ENCODE assay signal across 21 cellular contexts in the genomic region with DNA sequence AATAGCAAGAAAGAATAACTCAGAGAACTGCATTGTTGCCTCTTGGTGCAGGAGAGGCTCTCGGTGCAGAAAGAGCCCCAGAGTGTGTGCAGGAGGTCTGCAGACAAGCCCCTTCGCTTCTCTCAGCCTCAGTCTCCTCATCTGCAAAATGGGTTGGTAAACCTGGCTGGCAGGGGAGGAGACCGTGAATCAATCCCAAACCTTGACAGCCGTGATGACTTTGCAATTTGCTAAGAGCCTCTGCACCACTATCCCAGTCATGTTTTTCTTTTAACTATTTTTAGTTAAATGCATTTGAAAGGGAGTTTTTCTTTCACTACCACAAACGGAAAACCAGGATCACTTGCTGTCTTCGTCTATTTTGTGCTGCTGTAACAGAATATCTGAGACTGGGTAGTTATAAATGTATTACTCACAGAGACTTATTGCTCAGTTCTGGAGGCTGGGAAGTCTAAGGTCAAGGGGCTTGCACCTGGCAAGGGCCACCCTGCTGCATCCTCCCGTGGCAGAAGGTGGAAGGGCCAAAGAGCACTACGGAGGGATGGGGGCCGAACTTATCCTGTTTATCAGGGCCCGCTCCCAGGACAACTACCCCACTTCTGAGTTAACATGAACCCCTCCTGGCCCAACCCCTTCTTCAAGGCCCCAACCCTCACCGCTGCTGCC. TPM values are rescaled to one million over a fixed set of nuclear protein-coding genes. Genes with fewer than 3 reads are reported as not detected.
DNase-seq lines count a peak whose midpoint lies in the region; ATAC-seq, FAIRE-seq and TF ChIP-seq lines count a peak whose summit lies in the region.
"Had no signal": no experiment of that assay in that cellular context is flagged by ENCODE, and none has a peak within 500 bp of the region (broad histone marks: within the 10 kb centered on the region; RNA-seq: fewer than 3 reads in every experiment).

No MANE protein-coding gene starts in this region.

- no peak overlapping the region for H3K4me2 ChIP-seq in HepG2 (ENCODE audit: low read depth, low read length)
- H3K4me2 ChIP-seq in H1 (ENCODE audit: insufficient read depth in 1 of 2, low read depth in 2 of 2, low read length in 2 of 2): no peak overlapping the region
- no peak overlapping the region for H3K4me2 ChIP-seq in trophoblast cell (ENCODE audit: low read length)

- peaks cover 14% of the 10 kb centered on the region for H3K4me1 ChIP-seq in HepG2 (ENCODE audit: insufficient read depth, low read length)
- H3K4me1 ChIP-seq in right lobe of liver: peaks cover 0 to 3% (median 0%) of the 10 kb centered on the region in 4 donors
- peaks cover 0 to 3% (median 1%) of the 10 kb centered on the region in 4 experiments; a peak in 2 of 7 replicates for H3K4me1 ChIP-seq in H1 (replicated peaks in 1 of 4; ENCODE audit: control insufficient read depth in 3 of 4, insufficient read depth in 4 of 4, low read length in 3 of 4)
- no peaks in the 10 kb centered on the region for H3K4me1 ChIP-seq in trophoblast cell (ENCODE audit: control insufficient read depth in 1 of 2, insufficient read depth in 2 of 2, low read length in 2 of 2)
- H3K4me1 ChIP-seq: foreskin keratinocyte had no signal

- WGBS in HepG2 (ENCODE audit: low lambda C conversion rate): 89% methylated on average over 11 of the region's 11 CpGs
- 62% methylated on average over 6 of the region's 11 CpGs for WGBS in right lobe of liver (ENCODE audit: insufficient coverage, low coverage, low lambda C conversion rate, missing lambda C conversion rate)
- 85% methylated on average over 11 of the region's 11 CpGs; no CpG with 5 or more reads in 1 of the 2 experiments for WGBS in H1 (ENCODE audit: extremely low coverage in 1 of 2, insufficient coverage in 1 of 2, insufficient read length in 1 of 2, insufficient replicate concordance in 2 of 2, low coverage in 1 of 2, low lambda C conversion rate in 2 of 2, missing lambda C conversion rate in 1 of 2), 2 experiments
- WGBS in trophoblast cell (ENCODE audit: extremely low coverage, insufficient coverage, insufficient read length): no CpG with 5 or more reads among the region's 11 CpGs

- H2AFZ ChIP-seq in HepG2 (ENCODE audit: low read length) (no peak overlapping the region), H1 (ENCODE audit: low read length) (no peak overlapping the region), trophoblast cell (ENCODE audit: insufficient read depth, low read length, poor library complexity) (no peak overlapping the region)

- H3K14ac ChIP-seq in H1 (ENCODE audit: insufficient read length): no peak overlapping the region
- no peak overlapping the region for H3K14ac ChIP-seq in trophoblast cell (ENCODE audit: low read length)

- DNase-seq in HepG2 (ENCODE audit: low spot score) (no peak), right lobe of liver (no peak), NAMALWA (ENCODE audit: low spot score) (peak; percentile 38), H1 (ENCODE audit: low read depth in 1 of 2, low spot score in 2 of 2) (no peak), erythroblast (lab: John Stamatoyannopoulos, UW) (no peak), left ventricle myocardium superior (no peak), trophoblast cell (no peak), OCI-M2 (lab: John Stamatoyannopoulos, UW; ENCODE audit: unreplicated experiment) (no peak)
- DNase-seq: activated CD4-positive, CD25-positive, alpha-beta regulatory T cell treated with anti-CD3 and anti-CD28 coated beads, Interleukin-2, amount 50 U/mL, for 72 hours; activated gamma-delta T cell treated with Interleukin-2 at 50 U/mL for 16 hours; foreskin keratinocyte; GDM1; stimulated activated CD4-positive, alpha-beta T cell treated with anti-CD3 and anti-CD28 coated beads, Interleukin-15, amount 100 ng/mL, for 24 hours; stomach; T-helper 17 cell had no signal

- H3K36me3 ChIP-seq in HepG2 (replicated peaks in 1 of 2; ENCODE audit: control insufficient read depth in 1 of 2, insufficient read depth in 2 of 2, low read length in 2 of 2) (peaks cover 0 to 5% of the 10 kb centered on the region in 2 experiments; a peak in 2 of 5 replicates), right lobe of liver (no peaks in the 10 kb centered on the region), H1 (ENCODE audit: control insufficient read depth in 2 of 4, insufficient read depth in 4 of 4, low read length in 3 of 4) (no peaks in the 10 kb centered on the region), trophoblast cell (ENCODE audit: control insufficient read depth in 1 of 2, insufficient read depth in 2 of 2, low read length in 2 of 2) (no peaks in the 10 kb centered on the region)
- H3K36me3 ChIP-seq: stomach had no signal

- no peak overlapping the region for H3K4ac ChIP-seq in H1 (replicated peaks; ENCODE audit: insufficient read length, low read depth, low read length)
- no peak overlapping the region for H3K4ac ChIP-seq in trophoblast cell (ENCODE audit: low read depth, low read length)

- no peaks in the 10 kb centered on the region for H3K27me3 ChIP-seq in HepG2 (ENCODE audit: control insufficient read depth in 1 of 2, insufficient read depth in 2 of 2, low read length in 2 of 2)
- H3K27me3 ChIP-seq in right lobe of liver: no peaks in the 10 kb centered on the region
- no peaks in the 10 kb centered on the region for H3K27me3 ChIP-seq in H1 (replicated peaks in 1 of 4; ENCODE audit: control insufficient read depth in 3 of 4, extremely low read depth in 1 of 4, insufficient read depth in 3 of 4, low read length in 3 of 4)
- H3K27me3 ChIP-seq in trophoblast cell (ENCODE audit: insufficient read depth, low read length): no peaks in the 10 kb centered on the region
- H3K27me3 ChIP-seq: stomach had no signal

- TF ChIP-seq POLR2A in HepG2 (IDR thresholded peaks at IDR 0.05; ENCODE audit: insufficient read depth in 1 of 2, low read depth in 2 of 2, low read length in 2 of 2) (no peak), right lobe of liver (IDR thresholded peaks at IDR 0.05) (no peak), H1 (IDR thresholded peaks at IDR 0.05; ENCODE audit: control extremely low read depth in 1 of 2, low read depth in 2 of 2, low read length in 2 of 2) (no peak), erythroblast (IDR thresholded peaks at IDR 0.05; ENCODE audit: low read length) (no peak)

- ATAC-seq in HepG2 (no peak), right lobe of liver (no peak), left ventricle myocardium superior (no peak)
- ATAC-seq: foreskin keratinocyte, Right ventricle myocardium inferior had no signal

- no peak overlapping the region for H4K5ac ChIP-seq in H1 (ENCODE audit: insufficient read length, low read depth, low read length)

- H3K79me2 ChIP-seq in HepG2 (ENCODE audit: insufficient read depth, low read length) (no peaks in the 10 kb centered on the region), H1 (ENCODE audit: control insufficient read depth in 1 of 2, insufficient read depth in 2 of 2, low read length in 2 of 2) (no peaks in the 10 kb centered on the region), trophoblast cell (ENCODE audit: control insufficient read depth, insufficient read depth, low read length, poor library complexity) (no peaks in the 10 kb centered on the region)

- no peak overlapping the region for H2BK15ac ChIP-seq in H1 (ENCODE audit: low read length)

- H2BK20ac ChIP-seq in H1 (ENCODE audit: low read length): no peak overlapping the region

- H3K23me2 ChIP-seq in H1 (ENCODE audit: low read depth, low read length): no peaks in the 10 kb centered on the region

- TF ChIP-seq CTCF in HepG2 (CRISPR knock-in tag; IDR thresholded peaks at IDR 0.05): no peak
- no peak for TF ChIP-seq CTCF in right lobe of liver (IDR thresholded peaks at IDR 0.05)
- TF ChIP-seq CTCF in H1 (IDR thresholded peaks at IDR 0.05; ENCODE audit: control extremely low read depth in 1 of 3, insufficient read depth in 1 of 3, low read depth in 1 of 3, low read length in 3 of 3): no peak

- in situ Hi-C loops in HepG2 (cut with HindIII; ENCODE audit: extremely low pct_ligation_motif_present, low pct_unique_long_range_greater_than_20kb): no loop called here

- intact Hi-C loops in HepG2 (cut with micrococcal nuclease; ENCODE audit: unreplicated experiment) (no loop called here), right lobe of liver (cut with DNase I) (no loop called here), left ventricle myocardium superior (cut with micrococcal nuclease) (no loop called here)

- H3K18ac ChIP-seq in H1 (ENCODE audit: extremely low read depth, low read length): no peak overlapping the region
- H3K18ac ChIP-seq in trophoblast cell (ENCODE audit: low read length): no peak overlapping the region

- TF ChIP-seq EP300 in HepG2 (IDR thresholded peaks at IDR 0.05; ENCODE audit: low read depth in 2 of 2, low read length in 2 of 2): no peak
- TF ChIP-seq EP300 in HepG2 (CRISPR knock-in tag; IDR thresholded peaks at IDR 0.05; ENCODE audit: borderline replicate concordance): no peak
- no peak for TF ChIP-seq EP300 in H1 (IDR thresholded peaks at IDR 0.05; ENCODE audit: borderline replicate concordance in 1 of 2, low read depth in 2 of 2, low read length in 2 of 2)

- peaks cover 4% of the 10 kb centered on the region; the same call in 1 of the 2 replicates for H4K20me1 ChIP-seq in HepG2 (ENCODE audit: insufficient read depth, low read length)
- H4K20me1 ChIP-seq in H1 (replicated peaks in 1 of 2; ENCODE audit: control insufficient read depth in 1 of 2, insufficient read depth in 2 of 2, low read length in 2 of 2): no peaks in the 10 kb centered on the region

- no peak overlapping the region for H4K8ac ChIP-seq in H1 (ENCODE audit: extremely low read depth, insufficient read depth, low read length)
- no peak overlapping the region for H4K8ac ChIP-seq in trophoblast cell (ENCODE audit: low read depth, low read length)

- H4K12ac ChIP-seq in trophoblast cell (ENCODE audit: low read depth, low read length): no peak overlapping the region

- no peak overlapping the region for H2BK5ac ChIP-seq in H1 (ENCODE audit: low read depth, low read length)
- no peak overlapping the region for H2BK5ac ChIP-seq in trophoblast cell (ENCODE audit: low read depth, low read length, poor library complexity)

- H3K27ac ChIP-seq in HepG2 (ENCODE audit: extremely low read length, insufficient read depth, low read length) (no peak overlapping the region), right lobe of liver (no peak overlapping the region), H1 (ENCODE audit: low read depth, low read length) (no peak overlapping the region), trophoblast cell (ENCODE audit: low read depth, low read length) (no peak overlapping the region)
- H3K27ac ChIP-seq: foreskin keratinocyte, stomach had no signal

- H3K79me1 ChIP-seq in H1 (ENCODE audit: low read depth, low read length): no peaks in the 10 kb centered on the region
- H3K79me1 ChIP-seq in trophoblast cell (ENCODE audit: low read length): no peaks in the 10 kb centered on the region

- TF ChIP-seq RAD21 in HepG2 (CRISPR knock-in tag; IDR thresholded peaks at IDR 0.05) (no peak), H1 (IDR thresholded peaks at IDR 0.05 in 1 of 2, conservative IDR thresholded peaks at IDR 0.05 in 1 of 2; ENCODE audit: low read depth in 2 of 2, low read length in 2 of 2) (no peak)

- CTCF ChIA-PET in HepG2 (lab: Yijun Ruan, JAX; ENCODE audit: low intra/inter-chr PET ratio, low total read pairs): no interaction called here
- CTCF ChIA-PET in H1 (lab: Charles Lee; ENCODE audit: partially characterized antibody): interaction anchor here (0.8 to 0.9 kb wide), 3 partner anchors 25 to 271 kb away, joined by 3 read pairs; no protein-coding TSS in a partner anchor

- POLR2A ChIA-PET in HepG2 (lab: Yijun Ruan, JAX): no interaction called here
- POLR2A ChIA-PET in H1 (lab: Charles Lee; ENCODE audit: partially characterized antibody): no interaction called here

- BruUV-seq in HepG2 (replicated peaks; lab: Mats Ljungman, UMichigan): no TSS peak

- H3K56ac ChIP-seq in H1 (replicated peaks; ENCODE audit: insufficient read length, low read depth, low read length): no peak overlapping the region

- H3K23ac ChIP-seq in H1 (ENCODE audit: insufficient read length) (no peak overlapping the region), trophoblast cell (ENCODE audit: low read length) (no peak overlapping the region)

- H3K9me3 ChIP-seq in HepG2 (ENCODE audit: low read length) (no peaks in the 10 kb centered on the region), right lobe of liver (no peaks in the 10 kb centered on the region), H1 (ENCODE audit: insufficient read depth in 2 of 2, low read depth in 1 of 2, low read length in 1 of 2) (no peaks in the 10 kb centered on the region), trophoblast cell (ENCODE audit: insufficient read depth, low read depth, low read length) (no peaks in the 10 kb centered on the region)
- H3K9me3 ChIP-seq: stomach had no signal

- H2BK12ac ChIP-seq in H1 (ENCODE audit: low read depth, low read length) (no peak overlapping the region), trophoblast cell (ENCODE audit: low read length) (no peak overlapping the region)

- H3K4me3 ChIP-seq in HepG2 (replicated peaks in 1 of 3; ENCODE audit: insufficient read depth in 1 of 3, low read depth in 2 of 3, low read length in 3 of 3) (no peak overlapping the region), right lobe of liver (no peak overlapping the region), H1 (ENCODE audit: extremely low read depth in 1 of 4, insufficient read depth in 2 of 4, low read depth in 3 of 4, low read length in 4 of 4) (no peak overlapping the region), trophoblast cell (ENCODE audit: low read depth, low read length) (no peak overlapping the region)
- H3K4me3 ChIP-seq: lung, stomach had no signal

- H4K91ac ChIP-seq in H1 (replicated peaks; ENCODE audit: insufficient read length, low read length) (no peak overlapping the region), trophoblast cell (ENCODE audit: low read depth, low read length) (no peak overlapping the region)

- H2BK120ac ChIP-seq in H1 (replicated peaks; ENCODE audit: low read depth, low read length) (no peak overlapping the region), trophoblast cell (ENCODE audit: insufficient read depth, low read length, poor library complexity) (no peak overlapping the region)

- FAIRE-seq in HepG2 (lab: Jason Lieb, UNC) (no peak), H1 (lab: Jason Lieb, UNC) (no peak)
- FAIRE-seq: astrocyte, colon, endothelial cell of umbilical vein, urothelium cell line had no signal

- no peak overlapping the region for H3K9ac ChIP-seq in HepG2 (ENCODE audit: insufficient read depth, low read depth, low read length)
- H3K9ac ChIP-seq in H1 (replicated peaks in 1 of 4; ENCODE audit: extremely low read depth in 1 of 4, low read depth in 3 of 4, low read length in 3 of 4): no peak overlapping the region
- H3K9ac ChIP-seq in trophoblast cell (ENCODE audit: low read length): no peak overlapping the region

- H2AK5ac ChIP-seq in H1 (ENCODE audit: low read depth, low read length): no peak overlapping the region
- no peak overlapping the region for H2AK5ac ChIP-seq in trophoblast cell (ENCODE audit: low read length)

RNA-seq across cellular contexts. Expression of a gene that starts 14.2 kb away (rescaled TPM):
- total RNA-seq in HepG2 (2016; rRNA removed; fragmentation: Illumina TruSeq; extraction: Trizol) (17.4 and 24.2 TPM in 2 replicates), right lobe of liver (10 to 100 TPM; 32.1 to 61.3 (median 48.9) TPM), left ventricle myocardium superior (95.1 TPM)
- total RNA-seq in HepG2 (2016; cell fraction: cytosol; rRNA removed; fragmentation: Illumina TruSeq; extraction: Trizol; ENCODE audit: low read depth): 12.3 and 12.9 TPM in 2 replicates
- 17.6 and 20.3 TPM in 2 replicates for total RNA-seq in HepG2 (2016; cell fraction: insoluble cytoplasmic fraction; rRNA removed; fragmentation: Illumina TruSeq; extraction: Trizol)
- total RNA-seq in HepG2 (2016; cell fraction: membrane; rRNA removed; fragmentation: Illumina TruSeq; extraction: Trizol): 25.6 and 28.9 TPM in 2 replicates
- total RNA-seq in HepG2 (2016; cell fraction: nucleus; rRNA removed; fragmentation: Illumina TruSeq; extraction: Trizol): 26.8 and 29.4 TPM in 2 replicates
- polyA plus RNA-seq in HepG2 (2011; rRNA removed) (20.2 and 24.5 TPM in 2 replicates), H1 (2011; rRNA removed) (6.8 and 12.4 TPM in 2 replicates)
- polyA plus RNA-seq in HepG2 (2011; cell fraction: cytosol; rRNA removed): 11.4 and 12.7 TPM in 2 replicates
- polyA plus RNA-seq in HepG2 (2011; cell fraction: nucleus; rRNA removed): 77.1 and 100 TPM in 2 replicates
- polyA plus RNA-seq in HepG2 (2012): 40.4 and 47.7 TPM in 2 replicates
- 3.1 and 3.4 TPM in 2 replicates for polyA plus RNA-seq in HepG2 (2016; cell fraction: cytosol; fragmentation: Illumina TruSeq; extraction: Trizol; ENCODE audit: low read depth)
- 23.2 and 33.8 TPM in 2 replicates for polyA plus RNA-seq in HepG2 (2016; cell fraction: insoluble cytoplasmic fraction; fragmentation: Illumina TruSeq; extraction: Trizol; ENCODE audit: low read depth)
- polyA plus RNA-seq in HepG2 (2016; cell fraction: membrane; fragmentation: Illumina TruSeq; extraction: Trizol; ENCODE audit: low read depth): 13.5 and 17.5 TPM in 2 replicates
- 57.5 and 60.4 TPM in 2 replicates for polyA plus RNA-seq in HepG2 (2016; cell fraction: nucleus; fragmentation: Illumina TruSeq; extraction: Trizol; ENCODE audit: insufficient read depth, low read depth)
- 6.5 and 33.0 TPM in 2 replicates for polyA minus RNA-seq in HepG2 (2011; rRNA and poly(A)+ RNA removed; ENCODE audit: low replicate concordance)
- polyA minus RNA-seq in HepG2 (2011; cell fraction: cytosol; rRNA and poly(A)+ RNA removed): 25.6 and 30.7 TPM in 2 replicates
- polyA minus RNA-seq in HepG2 (2011; cell fraction: nucleus; rRNA and poly(A)+ RNA removed): 49.3 and 52.3 TPM in 2 replicates
- total RNA-seq in H1 (2021; fragmentation: NEBNext Ultra II Directional; extraction: Animal tissue kit (Norgen Biotek cat#: 25700)): 28.2 and 28.8 TPM in 2 replicates
- polyA plus RNA-seq in H1 (2011; cell fraction: cytosol; rRNA removed): 5.7 TPM
- 26.7 TPM for polyA plus RNA-seq in H1 (2011; cell fraction: nucleus; rRNA removed)
- polyA plus RNA-seq in H1 (2012, experiment 1 of 2): 16.5 to 22.4 TPM (median 19.3 TPM) in 4 replicates
- polyA plus RNA-seq in H1 (2012, experiment 2 of 2): 9.5 TPM
- polyA plus RNA-seq in H1 (2013, experiment 1 of 2): 16.4 TPM
- polyA plus RNA-seq in H1 (2013, experiment 2 of 2): 15.3 TPM
- 11.0 and 11.7 TPM in 2 replicates for polyA minus RNA-seq in H1 (2011; rRNA and poly(A)+ RNA removed)
- 14.5 TPM for polyA minus RNA-seq in H1 (2011; cell fraction: cytosol; rRNA and poly(A)+ RNA removed)
- 36.0 TPM for polyA minus RNA-seq in H1 (2011; cell fraction: nucleus; rRNA and poly(A)+ RNA removed)
- 28.1 and 28.5 TPM in 2 replicates for polyA plus RNA-seq in trophoblast cell (2013)
